8 cellular contexts compared by ENCODE assay signal in genomic region chr2:172102159-172102857, GRCh38. TPM values are rescaled to one million over a fixed set of nuclear protein-coding genes. Genes with fewer than 3 reads are reported as not detected.
DNase-seq lines count a peak whose midpoint lies in the region; ATAC-seq, FAIRE-seq and TF ChIP-seq lines count a peak whose summit lies in the region.

No MANE protein-coding gene starts in this region.

- TF ChIP-seq EP300 in HepG2 (IDR thresholded peaks at IDR 0.05; ENCODE audit: low read depth in 2 of 2, low read length in 2 of 2) (no peak), HepG2 (CRISPR knock-in tag; IDR thresholded peaks at IDR 0.05; ENCODE audit: borderline replicate concordance) (no peak)

- FAIRE-seq in RCC 7860 (lab: Jason Lieb, UNC) (no peak), bronchial epithelial cell (lab: Jason Lieb, UNC) (no peak), HepG2 (lab: Jason Lieb, UNC) (no peak)

- intact Hi-C loops in HepG2 (cut with micrococcal nuclease; ENCODE audit: unreplicated experiment) = loop anchor here (1.0 to 10.0 kb wide), 6 partner anchors 18 to 1128 kb away; partner anchors contain the start of genes DLX1 and METAP1D

- no peak for TF ChIP-seq POLR2A in HepG2 (IDR thresholded peaks at IDR 0.05; ENCODE audit: insufficient read depth in 1 of 2, low read depth in 2 of 2, low read length in 2 of 2)

- peak; percentile 59 for DNase-seq in DMS114 treated with DMSO at 0.1 percent for 48 hours (lab: John Stamatoyannopoulos, UW; ENCODE audit: unreplicated experiment)
- DNase-seq in RCC 7860 (ENCODE audit: low spot score) = peak; percentile 76
- DNase-seq in bronchial epithelial cell (ENCODE audit: low read depth) = no peak
- no peak for DNase-seq in HepG2 (ENCODE audit: low spot score)
- no peak for DNase-seq in type B pancreatic cell (ENCODE audit: extremely low spot score, unreplicated experiment)
- no peak for DNase-seq in NCI-H1417 (lab: John Stamatoyannopoulos, UW)

- CTCF ChIA-PET in HepG2 (lab: Yijun Ruan, JAX; ENCODE audit: low intra/inter-chr PET ratio, low total read pairs) = interaction anchor here (1.4 to 3.2 kb wide), 3 partner anchors 145 to 397 kb away, joined by 7 to 52 read pairs (median 14); no protein-coding TSS in a partner anchor

- H3K4me1 ChIP-seq in HepG2 (ENCODE audit: insufficient read depth, low read length) = peaks cover 65% of the 10 kb centered on the region

- in situ Hi-C loops in HepG2 (cut with HindIII; ENCODE audit: extremely low pct_ligation_motif_present, low pct_unique_long_range_greater_than_20kb) = loop anchor here (5.0 to 10.0 kb wide), 2 partner anchors 105 to 308 kb away; partner anchors contain the start of gene METAP1D

- H3K9ac ChIP-seq in HepG2 (ENCODE audit: insufficient read depth, low read depth, low read length) = peak overlapping the region; percentile 47

- peak overlapping the region; percentile 71 for H2AFZ ChIP-seq in HepG2 (ENCODE audit: low read length)

- H3K9me3 ChIP-seq in HepG2 (ENCODE audit: low read length) = no peaks in the 10 kb centered on the region

- peaks cover 5% of the 10 kb centered on the region for H3K36me3 Mint-ChIP-seq in type B pancreatic cell

- no TSS peak for BruUV-seq in HepG2 (replicated peaks; lab: Mats Ljungman, UMichigan)

- H3K4me3 Mint-ChIP-seq in type B pancreatic cell = peak overlapping the region; percentile 88

- peak overlapping the region; percentile 99 for H3K4me2 ChIP-seq in HepG2 (ENCODE audit: low read depth, low read length)

- no peak overlapping the region for H3K27ac ChIP-seq in HepG2 (ENCODE audit: extremely low read length, insufficient read depth, low read length)

- H3K36me3 ChIP-seq in bronchial epithelial cell (ENCODE audit: control insufficient read depth, insufficient read depth, low read length) (no peaks in the 10 kb centered on the region), HepG2 (replicated peaks in 1 of 2; ENCODE audit: control insufficient read depth in 1 of 2, insufficient read depth in 2 of 2, low read length in 2 of 2) (no peaks in the 10 kb centered on the region)

- H3K9me3 Mint-ChIP-seq in type B pancreatic cell = no peaks in the 10 kb centered on the region

- no peak for TF ChIP-seq CTCF in bronchial epithelial cell (IDR thresholded peaks at IDR 0.05; ENCODE audit: insufficient read depth, low read length, severe bottlenecking)
- TF ChIP-seq CTCF in HepG2 (CRISPR knock-in tag; IDR thresholded peaks at IDR 0.05) = no peak
- no peak for TF ChIP-seq CTCF in type B pancreatic cell (conservative IDR thresholded peaks at IDR 0.05)

- TF ChIP-seq RAD21 in HepG2 (CRISPR knock-in tag; IDR thresholded peaks at IDR 0.05) = no peak

- peak; percentile 56 for ATAC-seq in GM19324 (IDR thresholded peaks at IDR 0.05; ENCODE audit: low FRiP score, unreplicated experiment)
- peak; percentile 31 for ATAC-seq in HG03280 (IDR thresholded peaks at IDR 0.05; ENCODE audit: unreplicated experiment)
- peak; percentile 38 for ATAC-seq in HepG2

- POLR2A ChIA-PET in HepG2 (lab: Yijun Ruan, JAX) = interaction anchor here (0.7 to 2.8 kb wide), 27 partner anchors 9 to 500 kb away, joined by 3 to 42 read pairs (median 5); partner anchors contain the start of genes DLX1, DYNC1I2, HAT1 and METAP1D

- peaks cover 13% of the 10 kb centered on the region for H3K4me1 Mint-ChIP-seq in type B pancreatic cell (ENCODE audit: unreplicated experiment)

- no peaks in the 10 kb centered on the region; the same call in 1 of the 2 replicates for H4K20me1 ChIP-seq in HepG2 (ENCODE audit: insufficient read depth, low read length)

- peak overlapping the region; percentile 75 for H3K27ac Mint-ChIP-seq in type B pancreatic cell

- 1% methylated on average over 36 of the region's 59 CpGs for WGBS in HepG2 (ENCODE audit: low lambda C conversion rate)

- H3K27me3 ChIP-seq in bronchial epithelial cell (ENCODE audit: control insufficient read depth, insufficient read depth, low read length) (peaks cover 33% of the 10 kb centered on the region), HepG2 (ENCODE audit: control insufficient read depth in 1 of 2, insufficient read depth in 2 of 2, low read length in 2 of 2) (peaks cover 7 to 40% of the 10 kb centered on the region in 2 experiments)

- peaks cover 83% of the 10 kb centered on the region for H3K27me3 Mint-ChIP-seq in type B pancreatic cell

- no peaks in the 10 kb centered on the region for H3K79me2 ChIP-seq in HepG2 (ENCODE audit: insufficient read depth, low read length)

- H3K4me3 ChIP-seq in bronchial epithelial cell (ENCODE audit: low read depth, low read length) (peak overlapping the region; percentile 55), HepG2 (replicated peaks in 1 of 3; ENCODE audit: insufficient read depth in 1 of 3, low read depth in 2 of 3, low read length in 3 of 3) (peak overlapping the region; percentile 61 to 75 (median 65))

TF ChIP-seq in HepG2, 621 proteins besides CTCF, POLR2A, EP300 and RAD21 (continues in another document):
- 0 out of 2 replicates have a peak, but pooled peaks have one; percentile 31 for TF ChIP-seq PCBP1 (IDR thresholded peaks at IDR 0.05; ENCODE audit: borderline replicate concordance, low read depth, low read length)

RNA-seq across cellular contexts. Expression of gene DLX2, which starts 0.4 kb away (rescaled TPM):
- total RNA-seq in bronchial epithelial cell (not detected in 2 replicates), HepG2 (2016; rRNA removed; fragmentation: Illumina TruSeq; extraction: Trizol) (0.15 TPM in 1 of 2 replicates, not detected in the other), type B pancreatic cell (ENCODE audit: low replicate concordance) (4.3 and 6.9 TPM in 2 replicates)
- 0.09 TPM in 1 of 2 replicates, not detected in the other for total RNA-seq in HepG2 (2016; cell fraction: cytosol; rRNA removed; fragmentation: Illumina TruSeq; extraction: Trizol; ENCODE audit: low read depth)
- total RNA-seq in HepG2 (2016; cell fraction: insoluble cytoplasmic fraction; rRNA removed; fragmentation: Illumina TruSeq; extraction: Trizol) = 0.09 TPM in 1 of 2 replicates, not detected in the other
- total RNA-seq in HepG2 (2016; cell fraction: membrane; rRNA removed; fragmentation: Illumina TruSeq; extraction: Trizol) = 0.06 and 0.17 TPM in 2 replicates
- total RNA-seq in HepG2 (2016; cell fraction: nucleus; rRNA removed; fragmentation: Illumina TruSeq; extraction: Trizol) = not detected in 2 replicates
- polyA plus RNA-seq in HepG2 (2011; rRNA removed) = 0.07 TPM in 2 replicates
- polyA plus RNA-seq in HepG2 (2011; cell fraction: cytosol; rRNA removed) = 0.04 and 0.05 TPM in 2 replicates
- 0.29 and 0.59 TPM in 2 replicates for polyA plus RNA-seq in HepG2 (2011; cell fraction: nucleus; rRNA removed)
- 0.17 and 0.25 TPM in 2 replicates for polyA plus RNA-seq in HepG2 (2012)
- 0.07 and 0.12 TPM in 2 replicates for polyA plus RNA-seq in HepG2 (2016; cell fraction: cytosol; fragmentation: Illumina TruSeq; extraction: Trizol; ENCODE audit: low read depth)
- polyA plus RNA-seq in HepG2 (2016; cell fraction: insoluble cytoplasmic fraction; fragmentation: Illumina TruSeq; extraction: Trizol; ENCODE audit: low read depth) = 0.25 and 0.37 TPM in 2 replicates
- polyA plus RNA-seq in HepG2 (2016; cell fraction: membrane; fragmentation: Illumina TruSeq; extraction: Trizol; ENCODE audit: low read depth) = 0.21 and 0.24 TPM in 2 replicates
- 0.36 and 0.59 TPM in 2 replicates for polyA plus RNA-seq in HepG2 (2016; cell fraction: nucleus; fragmentation: Illumina TruSeq; extraction: Trizol; ENCODE audit: insufficient read depth, low read depth)
- polyA minus RNA-seq in HepG2 (2011; rRNA and poly(A)+ RNA removed; ENCODE audit: low replicate concordance) = 0.07 and 0.10 TPM in 2 replicates
- 0.20 and 0.44 TPM in 2 replicates for polyA minus RNA-seq in HepG2 (2011; cell fraction: cytosol; rRNA and poly(A)+ RNA removed)
- polyA minus RNA-seq in HepG2 (2011; cell fraction: nucleus; rRNA and poly(A)+ RNA removed) = not detected in 2 replicates

RNA-seq across cellular contexts. Expression of gene DLX1, which starts 17.0 kb away (rescaled TPM):
- total RNA-seq in bronchial epithelial cell = not detected in 2 replicates
- 0.18 TPM in 1 of 2 replicates, not detected in the other for total RNA-seq in HepG2 (2016; rRNA removed; fragmentation: Illumina TruSeq; extraction: Trizol)
- total RNA-seq in HepG2 (2016; cell fraction: cytosol; rRNA removed; fragmentation: Illumina TruSeq; extraction: Trizol; ENCODE audit: low read depth) = not detected in 2 replicates
- 0.13 and 0.52 TPM in 2 replicates for total RNA-seq in HepG2 (2016; cell fraction: insoluble cytoplasmic fraction; rRNA removed; fragmentation: Illumina TruSeq; extraction: Trizol)
- 0.09 TPM in 1 of 2 replicates, not detected in the other for total RNA-seq in HepG2 (2016; cell fraction: membrane; rRNA removed; fragmentation: Illumina TruSeq; extraction: Trizol)
- 0.25 and 0.37 TPM in 2 replicates for total RNA-seq in HepG2 (2016; cell fraction: nucleus; rRNA removed; fragmentation: Illumina TruSeq; extraction: Trizol)
- 0.69 and 0.86 TPM in 2 replicates for polyA plus RNA-seq in HepG2 (2011; rRNA removed)
- 0.40 and 0.47 TPM in 2 replicates for polyA plus RNA-seq in HepG2 (2011; cell fraction: cytosol; rRNA removed)
- 3.0 and 3.7 TPM in 2 replicates for polyA plus RNA-seq in HepG2 (2011; cell fraction: nucleus; rRNA removed)
- 0.32 and 0.51 TPM in 2 replicates for polyA plus RNA-seq in HepG2 (2012)
- 0.19 TPM in 1 of 2 replicates, not detected in the other for polyA plus RNA-seq in HepG2 (2016; cell fraction: cytosol; fragmentation: Illumina TruSeq; extraction: Trizol; ENCODE audit: low read depth)
- polyA plus RNA-seq in HepG2 (2016; cell fraction: insoluble cytoplasmic fraction; fragmentation: Illumina TruSeq; extraction: Trizol; ENCODE audit: low read depth) = 0.27 and 0.41 TPM in 2 replicates
- 0.09 and 0.16 TPM in 2 replicates for polyA plus RNA-seq in HepG2 (2016; cell fraction: membrane; fragmentation: Illumina TruSeq; extraction: Trizol; ENCODE audit: low read depth)
- polyA plus RNA-seq in HepG2 (2016; cell fraction: nucleus; fragmentation: Illumina TruSeq; extraction: Trizol; ENCODE audit: insufficient read depth, low read depth) = 0.94 TPM in 1 of 2 replicates, not detected in the other
- 0.89 and 1.8 TPM in 2 replicates for polyA minus RNA-seq in HepG2 (2011; rRNA and poly(A)+ RNA removed; ENCODE audit: low replicate concordance)
- 0.40 and 1.1 TPM in 2 replicates for polyA minus RNA-seq in HepG2 (2011; cell fraction: cytosol; rRNA and poly(A)+ RNA removed)
- 1.8 and 2.2 TPM in 2 replicates for polyA minus RNA-seq in HepG2 (2011; cell fraction: nucleus; rRNA and poly(A)+ RNA removed)
- 0.59 and 10.0 TPM in 2 replicates for total RNA-seq in type B pancreatic cell (ENCODE audit: low replicate concordance)

Comparison
In these comparisons a context has a peak if more than half of its experiments do, and no peak if none do; other contexts are left out.
1. DNase-seq: peak in DMS114 treated with DMSO at 0.1 percent for 48 hours (single experiment) and RCC 7860 (single experiment); none in bronchial epithelial cell (single experiment), HepG2 (single experiment), type B pancreatic cell (single experiment) and NCI-H1417 (0 of 3).
2. Peak in every context shown above with its lines, with median percentiles within 50 percentile points of each other: ATAC-seq.